Comparison of ENCODE assay signal across 8 cellular contexts in genomic region chr14:61470261-61470953, GRCh38.
A peak's percentile ranks its signal among the peaks of the same experiment; 100 is the strongest.
DNase-seq lines count a peak whose midpoint lies in the region; ATAC-seq, FAIRE-seq and TF ChIP-seq lines count a peak whose summit lies in the region.

No MANE protein-coding gene starts in this region.

- H3K9ac ChIP-seq in mesenchymal stem cell (ENCODE audit: low read length), result peak overlapping the region; percentile 86

- peak overlapping the region; percentile 61 to 85 for H3K18ac ChIP-seq in mesenchymal stem cell (ENCODE audit: low read depth in 1 of 2, low read length in 2 of 2)

- peak; percentile 39 for TF ChIP-seq CTCF in bronchial epithelial cell (IDR thresholded peaks at IDR 0.05; ENCODE audit: insufficient read depth, low read length, severe bottlenecking)

- WGBS in mesenchymal stem cell, result 53% methylated on average over 12 of the region's 13 CpGs

- peak overlapping the region; percentile 73 for H2BK120ac ChIP-seq in mesenchymal stem cell (ENCODE audit: low read depth, low read length)

- ATAC-seq in HG03565 (IDR thresholded peaks at IDR 0.05; ENCODE audit: unreplicated experiment), result no peak
- ATAC-seq in HG02938 (IDR thresholded peaks at IDR 0.05; ENCODE audit: unreplicated experiment), result no peak

- H3K14ac ChIP-seq in mesenchymal stem cell (ENCODE audit: low read length in 2 of 2), result peak overlapping the region in 1 of 2 experiments; percentile 30

- H3K4me1 ChIP-seq in mesenchymal stem cell (ENCODE audit: control insufficient read depth, insufficient read depth, low read depth, low read length), result peaks cover 28% of the 10 kb centered on the region

- no peak overlapping the region for H2AFZ ChIP-seq in mesenchymal stem cell (ENCODE audit: low read depth, low read length)

- DNase-seq in NOMO-1 treated with DMSO at 0.1 percent for 48 hours (lab: John Stamatoyannopoulos, UW; ENCODE audit: unreplicated experiment), result peak; percentile 10
- no peak for DNase-seq in NOMO-1 (lab: John Stamatoyannopoulos, UW; ENCODE audit: unreplicated experiment in 2 of 2)
- peak; percentile 91 to 94 for DNase-seq in NCI-H524 (lab: John Stamatoyannopoulos, UW)
- peak; percentile 88 for DNase-seq in bronchial epithelial cell (ENCODE audit: low read depth)
- DNase-seq in mesenchymal stem cell, result peak; percentile 81
- DNase-seq in NCI-H146 treated with DMSO at 0.1 percent for 48 hours (lab: John Stamatoyannopoulos, UW; ENCODE audit: unreplicated experiment), result no peak

- H3K4me2 ChIP-seq in mesenchymal stem cell (ENCODE audit: low read length, poor library complexity, severe bottlenecking), result no peak overlapping the region

- peaks cover 17% of the 10 kb centered on the region for H3K79me1 ChIP-seq in mesenchymal stem cell (replicated peaks; ENCODE audit: low read length, poor library complexity, severe bottlenecking)

- no peaks in the 10 kb centered on the region for H3K27me3 ChIP-seq in bronchial epithelial cell (ENCODE audit: control insufficient read depth, insufficient read depth, low read length)
- no peaks in the 10 kb centered on the region for H3K27me3 ChIP-seq in mesenchymal stem cell (ENCODE audit: control insufficient read depth in 1 of 2, insufficient read depth in 1 of 2, low read length in 2 of 2)

- H2AK5ac ChIP-seq in mesenchymal stem cell (ENCODE audit: low read length, severe bottlenecking), result peak overlapping the region; percentile 99

- H3K4me3 ChIP-seq in bronchial epithelial cell (ENCODE audit: low read depth, low read length) (no peak overlapping the region), mesenchymal stem cell (ENCODE audit: insufficient read depth in 1 of 2, low read depth in 1 of 2, low read length in 2 of 2) (peak overlapping the region in 1 of 2 experiments; percentile 35)

- no peaks in the 10 kb centered on the region for H3K9me3 ChIP-seq in mesenchymal stem cell (ENCODE audit: control insufficient read depth, low read length)

- H2BK5ac ChIP-seq in mesenchymal stem cell (ENCODE audit: low read depth, low read length, poor library complexity, severe bottlenecking), result no peak overlapping the region

- H2BK15ac ChIP-seq in mesenchymal stem cell (ENCODE audit: low read depth, poor library complexity, severe bottlenecking), result peak overlapping the region; percentile 83

- peak overlapping the region; percentile 97 to 98 for H2BK12ac ChIP-seq in mesenchymal stem cell (ENCODE audit: low read length in 2 of 2)

- peak overlapping the region; percentile 88 for H3K27ac ChIP-seq in mesenchymal stem cell (ENCODE audit: low read length, poor library complexity, severe bottlenecking)

- H4K91ac ChIP-seq in mesenchymal stem cell (ENCODE audit: low read length), result peak overlapping the region; percentile 85

- peak overlapping the region; percentile 82 for H4K8ac ChIP-seq in mesenchymal stem cell (ENCODE audit: low read length)

- H3K36me3 ChIP-seq in bronchial epithelial cell (ENCODE audit: control insufficient read depth, insufficient read depth, low read length) (no peaks in the 10 kb centered on the region), mesenchymal stem cell (ENCODE audit: control insufficient read depth in 1 of 2, insufficient read depth in 2 of 2, low read depth in 1 of 2, low read length in 2 of 2) (no peaks in the 10 kb centered on the region)

- H3K23ac ChIP-seq in mesenchymal stem cell (ENCODE audit: low read length in 2 of 2), result peak overlapping the region; percentile 62

- no peak for FAIRE-seq in bronchial epithelial cell (lab: Jason Lieb, UNC)

- H3K4ac ChIP-seq in mesenchymal stem cell (ENCODE audit: low read depth in 1 of 2, low read length in 2 of 2), result peak overlapping the region in 1 of 2 experiments; percentile 92

Comparison
In these comparisons a context has a peak if more than half of its experiments do, and no peak if none do; other contexts are left out.
1. DNase-seq: peak in NOMO-1 treated with DMSO at 0.1 percent for 48 hours (single experiment), NCI-H524 (2 of 2), bronchial epithelial cell (single experiment) and mesenchymal stem cell (single experiment); none in NOMO-1 (0 of 2) and NCI-H146 treated with DMSO at 0.1 percent for 48 hours (single experiment).